1 cellular context compared by ENCODE assay signal in genomic region chr17:73013816-73014663, GRCh38.
TF ChIP-seq lines count a peak whose summit lies in the region.

No MANE protein-coding gene starts in this region.

TF ChIP-seq in H1, 55 proteins besides CTCF, POLR2A, EP300 and RAD21 (continued from another document):
- no peak for TF ChIP-seq CHD7 (IDR thresholded peaks at IDR 0.05; ENCODE audit: insufficient replicate concordance, low read length)
